Comparison of ENCODE assay signal across 19 cellular contexts in genomic region chr14:68557648-68558047, GRCh38.
A peak's percentile ranks its signal among the peaks of the same experiment; 100 is the strongest.
DNase-seq lines count a peak whose midpoint lies in the region; FAIRE-seq and TF ChIP-seq lines count a peak whose summit lies in the region.
"Had no signal": no experiment of that assay in that cellular context is flagged by ENCODE, and none has a peak within 500 bp of the region (broad histone marks: within the 10 kb centered on the region; RNA-seq: fewer than 3 reads in every experiment).

No MANE protein-coding gene starts in this region.

- no TSS peak for BruUV-seq in OCI-LY7 (replicated peaks; lab: Mats Ljungman, UMichigan)

- TF ChIP-seq POLR2A in H1 (IDR thresholded peaks at IDR 0.05; ENCODE audit: control extremely low read depth in 1 of 2, low read depth in 2 of 2, low read length in 2 of 2) (no peak), uterus (IDR thresholded peaks at IDR 0.05) (no peak)

- CTCF ChIA-PET in OCI-LY7 (lab: Charles Lee; ENCODE audit: unreplicated experiment), result no interaction called here
- CTCF ChIA-PET in H1 (lab: Charles Lee; ENCODE audit: partially characterized antibody), result interaction anchor here (0.8 kb wide), 1 partner anchor 29 kb away, joined by 3 read pairs; no protein-coding TSS in a partner anchor

- no peak overlapping the region for H4K5ac ChIP-seq in H1 (ENCODE audit: insufficient read length, low read depth, low read length)

- no peak overlapping the region for H2AFZ ChIP-seq in OCI-LY7 (ENCODE audit: low read length)
- no peak overlapping the region for H2AFZ ChIP-seq in H1 (ENCODE audit: low read length)
- H2AFZ ChIP-seq: GM23338 had no signal

- H3K4me2 ChIP-seq in OCI-LY7 (ENCODE audit: low read length) (peak overlapping the region; percentile 6; the same call in 1 of the 2 replicates), H1 (ENCODE audit: insufficient read depth in 1 of 2, low read depth in 2 of 2, low read length in 2 of 2) (no peak overlapping the region)
- H3K4me2 ChIP-seq: A549, GM23338 had no signal

- H4K20me1 ChIP-seq in OCI-LY7 (ENCODE audit: insufficient read depth, low read length) (no peaks in the 10 kb centered on the region), H1 (replicated peaks in 1 of 2; ENCODE audit: control insufficient read depth in 1 of 2, insufficient read depth in 2 of 2, low read length in 2 of 2) (no peaks in the 10 kb centered on the region)

- no peak for TF ChIP-seq RAD21 in H1 (IDR thresholded peaks at IDR 0.05 in 1 of 2, conservative IDR thresholded peaks at IDR 0.05 in 1 of 2; ENCODE audit: low read depth in 2 of 2, low read length in 2 of 2)

- intact Hi-C loops in OCI-LY7 (cut with micrococcal nuclease; ENCODE audit: unreplicated experiment) (no loop called here), uterus (cut with DNase I; ENCODE audit: low total_unique reads) (no loop called here)

- H2BK120ac ChIP-seq in H1 (replicated peaks; ENCODE audit: low read depth, low read length), result no peak overlapping the region

- H3K9me3 Mint-ChIP-seq in osteocyte (ENCODE audit: unreplicated experiment), result no peaks in the 10 kb centered on the region
- H3K9me3 Mint-ChIP-seq: GM23338, IgD-negative memory B cell had no signal

- no peaks in the 10 kb centered on the region for H3K27me3 ChIP-seq in H1 (replicated peaks in 1 of 4; ENCODE audit: control insufficient read depth in 3 of 4, extremely low read depth in 1 of 4, insufficient read depth in 3 of 4, low read length in 3 of 4)
- no peaks in the 10 kb centered on the region for H3K27me3 ChIP-seq in uterus
- H3K27me3 ChIP-seq: BE2C had no signal

- 0 out of 2 replicates have a peak overlapping the region, but pooled peaks have one; percentile 10 for H2AK5ac ChIP-seq in H1 (ENCODE audit: low read depth, low read length)

- H3K27ac Mint-ChIP-seq in osteocyte (ENCODE audit: unreplicated experiment), result no peak overlapping the region
- H3K27ac Mint-ChIP-seq: GM23338 had no signal

- POLR2A ChIA-PET in OCI-LY7 (lab: Charles Lee), result no interaction called here
- POLR2A ChIA-PET in H1 (lab: Charles Lee; ENCODE audit: partially characterized antibody), result no interaction called here

- H3K79me2 ChIP-seq in OCI-LY7 (ENCODE audit: insufficient read depth, low read depth, low read length) (no peaks in the 10 kb centered on the region), H1 (ENCODE audit: control insufficient read depth in 1 of 2, insufficient read depth in 2 of 2, low read length in 2 of 2) (no peaks in the 10 kb centered on the region)

- no peak overlapping the region for H2BK12ac ChIP-seq in H1 (ENCODE audit: low read depth, low read length)

- H2BK15ac ChIP-seq in H1 (ENCODE audit: low read length), result no peak overlapping the region

- H3K79me1 ChIP-seq in H1 (ENCODE audit: low read depth, low read length), result no peaks in the 10 kb centered on the region

- TF ChIP-seq CTCF in OCI-LY7 (conservative IDR thresholded peaks at IDR 0.05; ENCODE audit: low read length), result no peak
- TF ChIP-seq CTCF in H1 (IDR thresholded peaks at IDR 0.05; ENCODE audit: control extremely low read depth in 1 of 3, insufficient read depth in 1 of 3, low read depth in 1 of 3, low read length in 3 of 3), result no peak
- TF ChIP-seq CTCF in uterus (IDR thresholded peaks at IDR 0.05), result no peak
- TF ChIP-seq CTCF in osteocyte (IDR thresholded peaks at IDR 0.05), result no peak

- H3K23ac ChIP-seq in H1 (ENCODE audit: insufficient read length), result no peak overlapping the region

- H3K4me1 ChIP-seq in OCI-LY7 (ENCODE audit: insufficient read depth, low read length, poor library complexity, severe bottlenecking) (peaks cover 28% of the 10 kb centered on the region), H1 (replicated peaks in 1 of 4; ENCODE audit: control insufficient read depth in 3 of 4, insufficient read depth in 4 of 4, low read length in 3 of 4) (peaks cover 0 to 5% (median 2%) of the 10 kb centered on the region in 4 experiments; a peak in 3 of 7 replicates), uterus (peaks cover 14 to 22% of the 10 kb centered on the region in 2 donors)
- H3K4me1 ChIP-seq: BE2C, HAP-1 had no signal

- peaks cover 39% of the 10 kb centered on the region for H3K4me1 Mint-ChIP-seq in osteocyte (ENCODE audit: unreplicated experiment)

- H2BK20ac ChIP-seq in H1 (ENCODE audit: low read length), result no peak overlapping the region

- H4K91ac ChIP-seq in H1 (replicated peaks; ENCODE audit: insufficient read length, low read length), result no peak overlapping the region

- H3K56ac ChIP-seq in H1 (replicated peaks; ENCODE audit: insufficient read length, low read depth, low read length), result no peak overlapping the region

- H3K4ac ChIP-seq in H1 (replicated peaks; ENCODE audit: insufficient read length, low read depth, low read length), result no peak overlapping the region

- H3K36me3 Mint-ChIP-seq in osteocyte (ENCODE audit: unreplicated experiment), result no peaks in the 10 kb centered on the region
- H3K36me3 Mint-ChIP-seq: CD4-positive, alpha-beta memory T cell had no signal

- H3K14ac ChIP-seq in H1 (ENCODE audit: insufficient read length), result no peak overlapping the region

- peak; percentile 44 for DNase-seq in OCI-LY7 (ENCODE audit: low spot score)
- DNase-seq in H1 (ENCODE audit: low read depth in 1 of 2, low spot score in 2 of 2), result no peak
- peak; percentile 8 for DNase-seq in mesenteric fat pad (ENCODE audit: low spot score)
- DNase-seq in uterus, result peak in 1 of 2 donors; percentile 8
- no peak for DNase-seq in HT-29 (ENCODE audit: low spot score)
- no peak for DNase-seq in DMS79 treated with DMSO at 0.1 percent for 48 hours (lab: John Stamatoyannopoulos, UW)
- no peak for DNase-seq in activated CD4-positive, alpha-beta T cell treated with anti-CD3 and anti-CD28 coated beads for 4 hours
- DNase-seq in osteocyte (ENCODE audit: extremely low spot score, unreplicated experiment), result no peak
- DNase-seq: BE2C; CD4-positive, alpha-beta memory T cell; DMS79; EL had no signal

- H2BK5ac ChIP-seq in H1 (ENCODE audit: low read depth, low read length), result no peak overlapping the region

- H3K4me3 ChIP-seq in OCI-LY7 (ENCODE audit: low read depth, low read length, poor library complexity, severe bottlenecking), result no peak overlapping the region
- no peak overlapping the region for H3K4me3 ChIP-seq in H1 (ENCODE audit: extremely low read depth in 1 of 4, insufficient read depth in 2 of 4, low read depth in 3 of 4, low read length in 4 of 4)
- no peak overlapping the region for H3K4me3 ChIP-seq in uterus
- H3K4me3 ChIP-seq: A549, GM23338, HAP-1 had no signal

- no peak overlapping the region for H4K8ac ChIP-seq in H1 (ENCODE audit: extremely low read depth, insufficient read depth, low read length)

- no peaks in the 10 kb centered on the region for H3K9me2 ChIP-seq in OCI-LY7 (ENCODE audit: insufficient read depth, low read length)

- H3K9me3 ChIP-seq in OCI-LY7 (ENCODE audit: low read length) (no peaks in the 10 kb centered on the region), H1 (ENCODE audit: insufficient read depth in 2 of 2, low read depth in 1 of 2, low read length in 1 of 2) (no peaks in the 10 kb centered on the region), uterus (no peaks in the 10 kb centered on the region)
- H3K9me3 ChIP-seq: A549, BE2C, HAP-1 had no signal

- H3K23me2 ChIP-seq in H1 (ENCODE audit: low read depth, low read length), result no peaks in the 10 kb centered on the region

- no peak overlapping the region for H3K4me3 Mint-ChIP-seq in osteocyte (ENCODE audit: unreplicated experiment)
- H3K4me3 Mint-ChIP-seq: CD4-positive, alpha-beta memory T cell; GM23338 had no signal

- H3K36me3 ChIP-seq in OCI-LY7 (ENCODE audit: insufficient read depth, low read length), result no peaks in the 10 kb centered on the region
- no peaks in the 10 kb centered on the region for H3K36me3 ChIP-seq in H1 (ENCODE audit: control insufficient read depth in 2 of 4, insufficient read depth in 4 of 4, low read length in 3 of 4)
- H3K36me3 ChIP-seq in uterus, result no peaks in the 10 kb centered on the region
- H3K36me3 ChIP-seq: BE2C, HAP-1 had no signal

- TF ChIP-seq EP300 in H1 (IDR thresholded peaks at IDR 0.05; ENCODE audit: borderline replicate concordance in 1 of 2, low read depth in 2 of 2, low read length in 2 of 2), result no peak

- no peak overlapping the region for H3K27ac ChIP-seq in OCI-LY7 (ENCODE audit: low read depth, low read length, poor library complexity, severe bottlenecking)
- H3K27ac ChIP-seq in H1 (ENCODE audit: low read depth, low read length), result no peak overlapping the region
- H3K27ac ChIP-seq in uterus, result peak overlapping the region; percentile 10 to 23
- H3K27ac ChIP-seq: C4-2B had no signal

- 78% methylated on average over 2 of the region's 2 CpGs; no CpG with 5 or more reads in 1 of the 2 experiments for WGBS in H1 (ENCODE audit: extremely low coverage in 1 of 2, insufficient coverage in 1 of 2, insufficient read length in 1 of 2, insufficient replicate concordance in 2 of 2, low coverage in 1 of 2, low lambda C conversion rate in 2 of 2, missing lambda C conversion rate in 1 of 2), 2 experiments

- H3K18ac ChIP-seq in H1 (ENCODE audit: extremely low read depth, low read length), result no peak overlapping the region

- H3K9ac ChIP-seq in H1 (replicated peaks in 1 of 4; ENCODE audit: extremely low read depth in 1 of 4, low read depth in 3 of 4, low read length in 3 of 4), result no peak overlapping the region

- no peaks in the 10 kb centered on the region for H3K27me3 Mint-ChIP-seq in osteocyte (ENCODE audit: unreplicated experiment)
- H3K27me3 Mint-ChIP-seq: CD4-positive, alpha-beta memory T cell; IgD-negative memory B cell had no signal

- no peak for FAIRE-seq in H1 (lab: Jason Lieb, UNC)
- FAIRE-seq: G401.6, GM12891 had no signal

TF ChIP-seq in H1, 55 proteins besides CTCF, POLR2A, EP300 and RAD21:
- TF ChIP-seq JUND (IDR thresholded peaks at IDR 0.05; ENCODE audit: low read length) (no peak), TAF7 (optimal IDR thresholded peaks at IDR 0.05; ENCODE audit: borderline replicate concordance, low read depth, low read length) (no peak), TCF12 (IDR thresholded peaks at IDR 0.05; ENCODE audit: low read depth, low read length) (no peak), HDAC2 (IDR thresholded peaks at IDR 0.05; ENCODE audit: borderline replicate concordance in 1 of 2, low read depth in 2 of 2, low read length in 2 of 2) (no peak), PHF8 (conservative IDR thresholded peaks at IDR 0.05; ENCODE audit: low read depth, low read length) (no peak)

Comparison
In these comparisons a context has a peak if more than half of its experiments do, and no peak if none do; other contexts are left out.
1. DNase-seq: peak in OCI-LY7 (single experiment) and mesenteric fat pad (single experiment); none in H1 (0 of 2), HT-29 (single experiment), DMS79 treated with DMSO at 0.1 percent for 48 hours (single experiment), activated CD4-positive, alpha-beta T cell treated with anti-CD3 and anti-CD28 coated beads for 4 hours (0 of 2) and osteocyte (single experiment).
2. H3K27ac ChIP-seq: peak in uterus (2 of 2); none in OCI-LY7 (single experiment) and H1 (single experiment).